1 cellular context compared by ENCODE assay signal in genomic region chr5:38556599-38557308, GRCh38.
TF ChIP-seq lines count a peak whose summit lies in the region.

A gene with protein sequence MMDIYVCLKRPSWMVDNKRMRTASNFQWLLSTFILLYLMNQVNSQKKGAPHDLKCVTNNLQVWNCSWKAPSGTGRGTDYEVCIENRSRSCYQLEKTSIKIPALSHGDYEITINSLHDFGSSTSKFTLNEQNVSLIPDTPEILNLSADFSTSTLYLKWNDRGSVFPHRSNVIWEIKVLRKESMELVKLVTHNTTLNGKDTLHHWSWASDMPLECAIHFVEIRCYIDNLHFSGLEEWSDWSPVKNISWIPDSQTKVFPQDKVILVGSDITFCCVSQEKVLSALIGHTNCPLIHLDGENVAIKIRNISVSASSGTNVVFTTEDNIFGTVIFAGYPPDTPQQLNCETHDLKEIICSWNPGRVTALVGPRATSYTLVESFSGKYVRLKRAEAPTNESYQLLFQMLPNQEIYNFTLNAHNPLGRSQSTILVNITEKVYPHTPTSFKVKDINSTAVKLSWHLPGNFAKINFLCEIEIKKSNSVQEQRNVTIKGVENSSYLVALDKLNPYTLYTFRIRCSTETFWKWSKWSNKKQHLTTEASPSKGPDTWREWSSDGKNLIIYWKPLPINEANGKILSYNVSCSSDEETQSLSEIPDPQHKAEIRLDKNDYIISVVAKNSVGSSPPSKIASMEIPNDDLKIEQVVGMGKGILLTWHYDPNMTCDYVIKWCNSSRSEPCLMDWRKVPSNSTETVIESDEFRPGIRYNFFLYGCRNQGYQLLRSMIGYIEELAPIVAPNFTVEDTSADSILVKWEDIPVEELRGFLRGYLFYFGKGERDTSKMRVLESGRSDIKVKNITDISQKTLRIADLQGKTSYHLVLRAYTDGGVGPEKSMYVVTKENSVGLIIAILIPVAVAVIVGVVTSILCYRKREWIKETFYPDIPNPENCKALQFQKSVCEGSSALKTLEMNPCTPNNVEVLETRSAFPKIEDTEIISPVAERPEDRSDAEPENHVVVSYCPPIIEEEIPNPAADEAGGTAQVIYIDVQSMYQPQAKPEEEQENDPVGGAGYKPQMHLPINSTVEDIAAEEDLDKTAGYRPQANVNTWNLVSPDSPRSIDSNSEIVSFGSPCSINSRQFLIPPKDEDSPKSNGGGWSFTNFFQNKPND (minus strand): TSS chr5:38556646. CDS start chr5:38530647, 25,999 bp downstream.

TF ChIP-seq in GM12878, 131 proteins besides CTCF, POLR2A, EP300 and RAD21 (continued from another document):
- TF ChIP-seq, protein P1, sequence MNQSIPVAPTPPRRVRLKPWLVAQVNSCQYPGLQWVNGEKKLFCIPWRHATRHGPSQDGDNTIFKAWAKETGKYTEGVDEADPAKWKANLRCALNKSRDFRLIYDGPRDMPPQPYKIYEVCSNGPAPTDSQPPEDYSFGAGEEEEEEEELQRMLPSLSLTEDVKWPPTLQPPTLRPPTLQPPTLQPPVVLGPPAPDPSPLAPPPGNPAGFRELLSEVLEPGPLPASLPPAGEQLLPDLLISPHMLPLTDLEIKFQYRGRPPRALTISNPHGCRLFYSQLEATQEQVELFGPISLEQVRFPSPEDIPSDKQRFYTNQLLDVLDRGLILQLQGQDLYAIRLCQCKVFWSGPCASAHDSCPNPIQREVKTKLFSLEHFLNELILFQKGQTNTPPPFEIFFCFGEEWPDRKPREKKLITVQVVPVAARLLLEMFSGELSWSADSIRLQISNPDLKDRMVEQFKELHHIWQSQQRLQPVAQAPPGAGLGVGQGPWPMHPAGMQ (IDR thresholded peaks at IDR 0.05; ENCODE audit: borderline replicate concordance): no peak
- TF ChIP-seq SKIL (IDR thresholded peaks at IDR 0.05; ENCODE audit: low read depth, poor library complexity, severe bottlenecking) (no peak), SIX5 (IDR thresholded peaks at IDR 0.05; ENCODE audit: low read depth, low read length, severe bottlenecking) (no peak)
